ENCODE assay signal across 7 cellular contexts in the genomic region with DNA sequence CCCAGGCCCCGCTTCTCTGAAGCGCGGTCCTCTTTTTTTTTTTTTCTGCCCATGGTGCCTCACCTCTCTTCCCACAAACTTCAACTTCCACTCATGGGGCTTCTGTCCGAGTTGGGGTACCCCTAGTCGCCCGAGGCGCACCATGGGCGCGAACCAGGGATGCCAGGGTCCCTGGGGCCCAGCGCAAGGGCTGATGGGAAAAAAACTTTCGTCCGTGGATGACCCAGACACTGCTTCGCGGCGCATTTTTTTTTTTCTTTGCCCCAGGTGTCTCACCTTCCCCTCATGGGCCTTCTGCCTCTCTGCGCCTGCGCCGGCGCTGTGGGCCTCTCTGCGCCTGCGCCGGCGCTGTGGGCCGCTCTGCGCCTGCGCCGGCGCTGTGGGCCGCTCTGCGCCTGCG.
DNase-seq lines count a peak whose midpoint lies in the region; ATAC-seq, FAIRE-seq and TF ChIP-seq lines count a peak whose summit lies in the region.
"Not testable (repeated sequence)": the region's sequence is repeated elsewhere in the genome, so short reads cannot be mapped to it uniquely, and the experiment has no call there.

No MANE protein-coding gene starts in this region.

- H3K27me3 Mint-ChIP-seq in CD4-positive, alpha-beta T cell; activated CD4-positive, alpha-beta T cell treated with anti-CD3 and anti-CD28 coated beads for 36 hours; activated T-helper 2 cell treated with anti-CD3 and anti-CD28 coated beads, Interferon-gamma antibody, Interleukin-2, Interleukin-4, amounts not matched to agents 10 μg/mL and 5 μg/mL and 100 μg/mL, durations not matched to agents 14 hours and 24 hours and 36 hours (ENCODE audit: low read depth); stimulated activated memory B cell treated with anti-CD40 and anti-IgM and Interleukin-4, amounts not matched to agents 10 μg/mL and 1 μg/mL and 100 μg/mL, for 72 hours: not testable (repeated sequence)

- not testable (repeated sequence) for H3K27ac Mint-ChIP-seq in CD4-positive, alpha-beta T cell; activated CD4-positive, alpha-beta T cell treated with anti-CD3 and anti-CD28 coated beads for 36 hours; activated T-helper 2 cell treated with anti-CD3 and anti-CD28 coated beads, Interferon-gamma antibody, Interleukin-2, Interleukin-4, amounts not matched to agents 10 μg/mL and 5 μg/mL and 100 μg/mL, durations not matched to agents 14 hours and 24 hours and 36 hours
- H3K27ac Mint-ChIP-seq in stimulated activated memory B cell treated with anti-CD40 and anti-IgM and Interleukin-4, amounts not matched to agents 10 μg/mL and 1 μg/mL and 100 μg/mL, for 72 hours = peak overlapping the region; percentile 67

- not testable (repeated sequence) for H3K9me3 ChIP-seq in CD4-positive, alpha-beta T cell (ENCODE audit: control insufficient read depth, low read length); liver (ENCODE audit: control insufficient read depth in 4 of 4, low read length in 3 of 4)

- not testable (repeated sequence) for FAIRE-seq in bronchial epithelial cell (lab: Jason Lieb, UNC)

- H3K4me3 ChIP-seq in bronchial epithelial cell (ENCODE audit: low read depth, low read length) (peak overlapping the region; percentile 6), liver (ENCODE audit: low read depth in 1 of 3, low read length in 3 of 3) (peak overlapping the region; percentile 41 to 52 (median 45))

- intact Hi-C loops in CD4-positive, alpha-beta T cell (cut with DNase I, micrococcal nuclease); activated CD4-positive, alpha-beta T cell treated with anti-CD3 and anti-CD28 coated beads for 36 hours (cut with DNase I, micrococcal nuclease); activated T-helper 2 cell treated with anti-CD3 and anti-CD28 coated beads, Interferon-gamma antibody, Interleukin-2, Interleukin-4, amounts not matched to agents 10 μg/mL and 5 μg/mL and 100 μg/mL, durations not matched to agents 14 hours and 24 hours and 36 hours (cut with micrococcal nuclease): not testable (repeated sequence)

- H3K9ac ChIP-seq in liver (ENCODE audit: low read depth in 1 of 2, low read length in 2 of 2) = not testable (repeated sequence)

- POLR2A ChIA-PET in CD4-positive, alpha-beta T cell (lab: Charles Lee); activated CD4-positive, alpha-beta T cell treated with anti-CD3 and anti-CD28 coated beads for 36 hours (lab: Charles Lee): not testable (repeated sequence)

- not testable (repeated sequence) for H3K9me3 Mint-ChIP-seq in CD4-positive, alpha-beta T cell; activated CD4-positive, alpha-beta T cell treated with anti-CD3 and anti-CD28 coated beads for 36 hours (ENCODE audit: low read depth); stimulated activated memory B cell treated with anti-CD40 and anti-IgM and Interleukin-4, amounts not matched to agents 10 μg/mL and 1 μg/mL and 100 μg/mL, for 72 hours
- H3K9me3 Mint-ChIP-seq in activated T-helper 2 cell treated with anti-CD3 and anti-CD28 coated beads, Interferon-gamma antibody, Interleukin-2, Interleukin-4, amounts not matched to agents 10 μg/mL and 5 μg/mL and 100 μg/mL, durations not matched to agents 14 hours and 24 hours and 36 hours = peaks cover 21% of the 10 kb centered on the region

- CTCF ChIA-PET in CD4-positive, alpha-beta T cell (lab: Charles Lee); activated CD4-positive, alpha-beta T cell treated with anti-CD3 and anti-CD28 coated beads for 36 hours (lab: Charles Lee): not testable (repeated sequence)

- not testable (repeated sequence) for H3K36me3 Mint-ChIP-seq in CD4-positive, alpha-beta T cell (ENCODE audit: low read depth); activated CD4-positive, alpha-beta T cell treated with anti-CD3 and anti-CD28 coated beads for 36 hours (ENCODE audit: low read depth); activated T-helper 2 cell treated with anti-CD3 and anti-CD28 coated beads, Interferon-gamma antibody, Interleukin-2, Interleukin-4, amounts not matched to agents 10 μg/mL and 5 μg/mL and 100 μg/mL, durations not matched to agents 14 hours and 24 hours and 36 hours (ENCODE audit: low read depth); stimulated activated memory B cell treated with anti-CD40 and anti-IgM and Interleukin-4, amounts not matched to agents 10 μg/mL and 1 μg/mL and 100 μg/mL, for 72 hours

- H3K36me3 ChIP-seq in bronchial epithelial cell (ENCODE audit: control insufficient read depth, insufficient read depth, low read length); liver (ENCODE audit: control insufficient read depth in 4 of 4, insufficient read depth in 3 of 4, low read depth in 1 of 4, low read length in 3 of 4): not testable (repeated sequence)

- not testable (repeated sequence) for H3K27ac ChIP-seq in CD4-positive, alpha-beta T cell (ENCODE audit: low read depth, low read length); liver (ENCODE audit: low read depth in 1 of 2, low read length in 2 of 2)

- H3K4me1 Mint-ChIP-seq in CD4-positive, alpha-beta T cell (ENCODE audit: low read depth); activated CD4-positive, alpha-beta T cell treated with anti-CD3 and anti-CD28 coated beads for 36 hours; activated T-helper 2 cell treated with anti-CD3 and anti-CD28 coated beads, Interferon-gamma antibody, Interleukin-2, Interleukin-4, amounts not matched to agents 10 μg/mL and 5 μg/mL and 100 μg/mL, durations not matched to agents 14 hours and 24 hours and 36 hours (ENCODE audit: low read depth); stimulated activated memory B cell treated with anti-CD40 and anti-IgM and Interleukin-4, amounts not matched to agents 10 μg/mL and 1 μg/mL and 100 μg/mL, for 72 hours: not testable (repeated sequence)

- not testable (repeated sequence) for TF ChIP-seq RAD21 in liver (IDR thresholded peaks at IDR 0.05)

- whole genome bisulfite sequencing in liver = 37% methylated on average over 31 of the region's 31 CpGs

- ATAC-seq in CD4-positive, alpha-beta T cell (ENCODE audit: poor library complexity); activated CD4-positive, alpha-beta T cell treated with anti-CD3 and anti-CD28 coated beads for 36 hours; stimulated activated memory B cell treated with anti-CD40 and anti-IgM and Interleukin-4, amounts not matched to agents 10 μg/mL and 1 μg/mL and 100 μg/mL, for 72 hours: not testable (repeated sequence)

- not testable (repeated sequence) for H3K27me3 ChIP-seq in CD4-positive, alpha-beta T cell (ENCODE audit: control insufficient read depth, insufficient read depth, low read length); bronchial epithelial cell (ENCODE audit: control insufficient read depth, insufficient read depth, low read length); liver (ENCODE audit: control insufficient read depth in 4 of 4, insufficient read depth in 4 of 4, low read length in 3 of 4)

- not testable (repeated sequence) for H3K4me1 ChIP-seq in liver (ENCODE audit: control insufficient read depth in 4 of 4, insufficient read depth in 4 of 4, low read length in 3 of 4)

- peak overlapping the region; percentile 30 for H3K4me3 Mint-ChIP-seq in CD4-positive, alpha-beta T cell
- peak overlapping the region; percentile 50 for H3K4me3 Mint-ChIP-seq in activated CD4-positive, alpha-beta T cell treated with anti-CD3 and anti-CD28 coated beads for 36 hours
- peak overlapping the region; percentile 30 for H3K4me3 Mint-ChIP-seq in activated T-helper 2 cell treated with anti-CD3 and anti-CD28 coated beads, Interferon-gamma antibody, Interleukin-2, Interleukin-4, amounts not matched to agents 10 μg/mL and 5 μg/mL and 100 μg/mL, durations not matched to agents 14 hours and 24 hours and 36 hours (ENCODE audit: low read depth)
- H3K4me3 Mint-ChIP-seq in stimulated activated memory B cell treated with anti-CD40 and anti-IgM and Interleukin-4, amounts not matched to agents 10 μg/mL and 1 μg/mL and 100 μg/mL, for 72 hours = peak overlapping the region; percentile 69

- peak in 1 of 10 experiments; percentile 11 for DNase-seq in CD4-positive, alpha-beta T cell
- DNase-seq in NCI-H226 = peak; percentile 6
- DNase-seq in activated CD4-positive, alpha-beta T cell treated with anti-CD3 and anti-CD28 coated beads for 36 hours; activated T-helper 2 cell treated with anti-CD3 and anti-CD28 coated beads, Interferon-gamma antibody, Interleukin-2, Interleukin-4, amounts not matched to agents 10 μg/mL and 5 μg/mL and 100 μg/mL, durations not matched to agents 14 hours and 24 hours and 36 hours (ENCODE audit: low spot score); bronchial epithelial cell (ENCODE audit: low read depth): not testable (repeated sequence)

- TF ChIP-seq CTCF in CD4-positive, alpha-beta T cell (IDR thresholded peaks at IDR 0.05); bronchial epithelial cell (IDR thresholded peaks at IDR 0.05; ENCODE audit: insufficient read depth, low read length, severe bottlenecking); liver (IDR thresholded peaks at IDR 0.05; ENCODE audit: low read depth, low read length, missing input control): not testable (repeated sequence)
